In the genomic region with DNA sequence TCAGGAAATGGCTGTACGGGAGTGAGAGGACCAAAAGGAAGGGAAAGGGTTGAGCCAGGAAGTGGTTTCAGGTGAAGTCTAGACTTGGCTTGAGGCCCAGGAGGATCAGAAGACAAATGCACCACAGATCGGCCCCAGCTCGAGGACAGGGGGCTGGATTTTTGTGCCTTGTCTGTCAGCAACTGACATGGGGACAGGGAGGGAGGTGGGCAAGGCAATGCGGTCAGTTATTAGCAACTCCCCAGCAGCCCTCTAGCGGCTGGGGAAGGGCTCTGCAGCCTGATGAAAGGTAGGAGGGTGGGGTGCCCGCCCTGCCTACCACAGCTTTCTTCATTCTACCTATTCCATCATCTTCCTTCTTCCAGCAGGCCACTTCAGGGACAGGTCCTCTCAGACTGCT, we compare ENCODE assay signal across 8 cellular contexts. TPM values are rescaled to one million over a fixed set of nuclear protein-coding genes. Genes with fewer than 3 reads are reported as not detected.
DNase-seq lines count a peak whose midpoint lies in the region; ATAC-seq and TF ChIP-seq lines count a peak whose summit lies in the region.

No MANE protein-coding gene starts in this region.

- H3K4me2 ChIP-seq in GM23338: no peak overlapping the region

- peak; percentile 8 for DNase-seq in stimulated activated CD4-positive, alpha-beta T cell treated with anti-CD3 and anti-CD28 coated beads, Interleukin-12 subunit alpha, Interleukin-12 subunit beta, amount 100 ng/mL, for 4 hours
- no peak for DNase-seq in stimulated activated CD4-positive, alpha-beta T cell treated with anti-CD3 and anti-CD28 coated beads, Interleukin-4, amount 100 ng/mL, for 24 hours
- peak; percentile 72 for DNase-seq in GM23338 (ENCODE audit: low spot score)
- peak; percentile 26 for DNase-seq in M059J (ENCODE audit: low read depth)
- peak; percentile 30 for DNase-seq in amniotic epithelial cell (ENCODE audit: low read depth)
- peak; percentile 25 for DNase-seq in left kidney (ENCODE audit: low read depth, low spot score)
- peak; percentile 70 for DNase-seq in upper lobe of right lung
- no peak for DNase-seq in NCI-H1436 (lab: John Stamatoyannopoulos, UW)

- H3K27ac Mint-ChIP-seq in GM23338: no peak overlapping the region

- H3K27ac ChIP-seq in GM23338 (ENCODE audit: low read depth) (no peak overlapping the region), upper lobe of right lung (no peak overlapping the region)

- H3K27me3 ChIP-seq in GM23338 (ENCODE audit: insufficient read depth): no peaks in the 10 kb centered on the region
- no peaks in the 10 kb centered on the region for H3K27me3 ChIP-seq in upper lobe of right lung

- H3K36me3 ChIP-seq in GM23338 (ENCODE audit: insufficient read depth): no peaks in the 10 kb centered on the region
- no peaks in the 10 kb centered on the region for H3K36me3 ChIP-seq in upper lobe of right lung

- peak; percentile 99 for ATAC-seq in GM23338
- peak; percentile 91 for ATAC-seq in upper lobe of right lung

- H3K36me3 Mint-ChIP-seq in GM23338 (ENCODE audit: low read depth): 0 out of 3 replicates have a peak, but pooled peaks cover 5% of the 10 kb centered on the region

- no peak overlapping the region for H3K4me3 ChIP-seq in GM23338
- H3K4me3 ChIP-seq in upper lobe of right lung: no peak overlapping the region

- TF ChIP-seq CTCF in GM23338 (conservative IDR thresholded peaks at IDR 0.05; ENCODE audit: low read depth in 2 of 2): peak; percentile 73 to 82
- peak; percentile 78 for TF ChIP-seq CTCF in upper lobe of right lung (IDR thresholded peaks at IDR 0.05)

- no peaks in the 10 kb centered on the region for H4K20me1 ChIP-seq in GM23338 (replicated peaks; ENCODE audit: insufficient read depth)

- no peaks in the 10 kb centered on the region for H3K9me3 ChIP-seq in upper lobe of right lung

- H3K9me3 Mint-ChIP-seq in GM23338: no peaks in the 10 kb centered on the region; the same call in 2 of the 3 replicates

- H3K4me3 Mint-ChIP-seq in GM23338: no peak overlapping the region

- peak overlapping the region; percentile 90 for H2AFZ ChIP-seq in GM23338

- H3K9me2 ChIP-seq in GM23338 (ENCODE audit: insufficient read depth): 0 out of 2 replicates have a peak, but pooled peaks cover 10% of the 10 kb centered on the region

- peaks cover 2% of the 10 kb centered on the region for H3K27me3 Mint-ChIP-seq in GM23338 (ENCODE audit: insufficient read depth, low read depth, poor library complexity)

- no peaks in the 10 kb centered on the region for H3K79me2 ChIP-seq in GM23338 (replicated peaks; ENCODE audit: insufficient read depth)

- intact Hi-C loops in upper lobe of right lung (cut with DNase I): loop anchor here (10.0 kb wide), 1 partner anchor 485 kb away; no protein-coding TSS in a partner anchor

- no peaks in the 10 kb centered on the region for H3F3A ChIP-seq in GM23338 (replicated peaks; ENCODE audit: low read depth)

- H3K4me1 ChIP-seq in GM23338 (ENCODE audit: insufficient read depth) (peaks cover 7% of the 10 kb centered on the region), upper lobe of right lung (peaks cover 4% of the 10 kb centered on the region)

- peaks cover 2% of the 10 kb centered on the region; the same call in 2 of the 3 replicates for H3K4me1 Mint-ChIP-seq in GM23338

TF ChIP-seq in GM23338, 12 proteins besides CTCF, POLR2A, EP300 and RAD21:
- TF ChIP-seq, protein P1, sequence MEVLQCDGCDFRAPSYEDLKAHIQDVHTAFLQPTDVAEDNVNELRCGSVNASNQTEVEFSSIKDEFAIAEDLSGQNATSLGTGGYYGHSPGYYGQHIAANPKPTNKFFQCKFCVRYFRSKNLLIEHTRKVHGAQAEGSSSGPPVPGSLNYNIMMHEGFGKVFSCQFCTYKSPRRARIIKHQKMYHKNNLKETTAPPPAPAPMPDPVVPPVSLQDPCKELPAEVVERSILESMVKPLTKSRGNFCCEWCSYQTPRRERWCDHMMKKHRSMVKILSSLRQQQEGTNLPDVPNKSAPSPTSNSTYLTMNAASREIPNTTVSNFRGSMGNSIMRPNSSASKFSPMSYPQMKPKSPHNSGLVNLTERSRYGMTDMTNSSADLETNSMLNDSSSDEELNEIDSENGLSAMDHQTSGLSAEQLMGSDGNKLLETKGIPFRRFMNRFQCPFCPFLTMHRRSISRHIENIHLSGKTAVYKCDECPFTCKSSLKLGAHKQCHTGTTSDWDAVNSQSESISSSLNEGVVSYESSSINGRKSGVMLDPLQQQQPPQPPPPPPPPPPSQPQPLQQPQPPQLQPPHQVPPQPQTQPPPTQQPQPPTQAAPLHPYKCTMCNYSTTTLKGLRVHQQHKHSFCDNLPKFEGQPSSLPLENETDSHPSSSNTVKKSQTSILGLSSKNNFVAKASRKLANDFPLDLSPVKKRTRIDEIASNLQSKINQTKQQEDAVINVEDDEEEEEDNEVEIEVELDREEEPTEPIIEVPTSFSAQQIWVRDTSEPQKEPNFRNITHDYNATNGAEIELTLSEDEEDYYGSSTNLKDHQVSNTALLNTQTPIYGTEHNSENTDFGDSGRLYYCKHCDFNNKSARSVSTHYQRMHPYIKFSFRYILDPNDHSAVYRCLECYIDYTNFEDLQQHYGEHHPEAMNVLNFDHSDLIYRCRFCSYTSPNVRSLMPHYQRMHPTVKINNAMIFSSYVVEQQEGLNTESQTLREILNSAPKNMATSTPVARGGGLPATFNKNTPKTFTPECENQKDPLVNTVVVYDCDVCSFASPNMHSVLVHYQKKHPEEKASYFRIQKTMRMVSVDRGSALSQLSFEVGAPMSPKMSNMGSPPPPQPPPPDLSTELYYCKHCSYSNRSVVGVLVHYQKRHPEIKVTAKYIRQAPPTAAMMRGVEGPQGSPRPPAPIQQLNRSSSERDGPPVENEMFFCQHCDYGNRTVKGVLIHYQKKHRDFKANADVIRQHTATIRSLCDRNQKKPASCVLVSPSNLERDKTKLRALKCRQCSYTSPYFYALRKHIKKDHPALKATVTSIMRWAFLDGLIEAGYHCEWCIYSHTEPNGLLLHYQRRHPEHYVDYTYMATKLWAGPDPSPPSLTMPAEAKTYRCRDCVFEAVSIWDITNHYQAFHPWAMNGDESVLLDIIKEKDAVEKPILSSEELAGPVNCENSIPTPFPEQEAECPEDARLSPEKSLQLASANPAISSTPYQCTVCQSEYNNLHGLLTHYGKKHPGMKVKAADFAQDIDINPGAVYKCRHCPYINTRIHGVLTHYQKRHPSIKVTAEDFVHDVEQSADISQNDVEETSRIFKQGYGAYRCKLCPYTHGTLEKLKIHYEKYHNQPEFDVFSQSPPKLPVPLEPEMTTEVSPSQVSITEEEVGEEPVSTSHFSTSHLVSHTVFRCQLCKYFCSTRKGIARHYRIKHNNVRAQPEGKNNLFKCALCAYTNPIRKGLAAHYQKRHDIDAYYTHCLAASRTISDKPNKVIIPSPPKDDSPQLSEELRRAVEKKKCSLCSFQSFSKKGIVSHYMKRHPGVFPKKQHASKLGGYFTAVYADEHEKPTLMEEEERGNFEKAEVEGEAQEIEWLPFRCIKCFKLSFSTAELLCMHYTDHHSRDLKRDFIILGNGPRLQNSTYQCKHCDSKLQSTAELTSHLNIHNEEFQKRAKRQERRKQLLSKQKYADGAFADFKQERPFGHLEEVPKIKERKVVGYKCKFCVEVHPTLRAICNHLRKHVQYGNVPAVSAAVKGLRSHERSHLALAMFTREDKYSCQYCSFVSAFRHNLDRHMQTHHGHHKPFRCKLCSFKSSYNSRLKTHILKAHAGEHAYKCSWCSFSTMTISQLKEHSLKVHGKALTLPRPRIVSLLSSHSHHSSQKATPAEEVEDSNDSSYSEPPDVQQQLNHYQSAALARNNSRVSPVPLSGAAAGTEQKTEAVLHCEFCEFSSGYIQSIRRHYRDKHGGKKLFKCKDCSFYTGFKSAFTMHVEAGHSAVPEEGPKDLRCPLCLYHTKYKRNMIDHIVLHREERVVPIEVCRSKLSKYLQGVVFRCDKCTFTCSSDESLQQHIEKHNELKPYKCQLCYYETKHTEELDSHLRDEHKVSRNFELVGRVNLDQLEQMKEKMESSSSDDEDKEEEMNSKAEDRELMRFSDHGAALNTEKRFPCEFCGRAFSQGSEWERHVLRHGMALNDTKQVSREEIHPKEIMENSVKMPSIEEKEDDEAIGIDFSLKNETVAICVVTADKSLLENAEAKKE (CRISPR knock-in tag; IDR thresholded peaks at IDR 0.05): 0 out of 2 replicates have a peak, but pooled peaks have one; percentile 6
- TF ChIP-seq NANOG (IDR thresholded peaks at IDR 0.05; ENCODE audit: borderline replicate concordance): no peak
- no peak for TF ChIP-seq ZNF331 (CRISPR knock-in tag; IDR thresholded peaks at IDR 0.05; ENCODE audit: low read depth)
- TF ChIP-seq JUNB (IDR thresholded peaks at IDR 0.05; ENCODE audit: unreplicated experiment): no peak

RNA-seq across cellular contexts. Expression of gene CPO, which starts 50.0 kb away (rescaled TPM):
- 0.94 TPM in 1 of 2 replicates, not detected in the other for total RNA-seq in GM23338 (2014; rRNA removed; shearing (Covaris generic))
- 0.90 and 0.91 TPM in 2 replicates for polyA plus RNA-seq in GM23338 (2016; fragmentation: Nextera tagmentation; extraction: Ambion mirVana)
- total RNA-seq in M059J (2014; rRNA removed; shearing (Covaris generic)): not detected in 2 replicates
- total RNA-seq in upper lobe of right lung: not detected

Comparison
In these comparisons a context has a peak if more than half of its experiments do, and no peak if none do; other contexts are left out.
1. DNase-seq: peak in stimulated activated CD4-positive, alpha-beta T cell treated with anti-CD3 and anti-CD28 coated beads, Interleukin-12 subunit alpha, Interleukin-12 subunit beta, amount 100 ng/mL, for 4 hours (single experiment), GM23338 (single experiment), M059J (single experiment), amniotic epithelial cell (single experiment), left kidney (single experiment) and upper lobe of right lung (single experiment); none in stimulated activated CD4-positive, alpha-beta T cell treated with anti-CD3 and anti-CD28 coated beads, Interleukin-4, amount 100 ng/mL, for 24 hours (single experiment) and NCI-H1436 (single experiment).